ENCODE assay signal across 1 cellular context in genomic region chr3:193885832-193886231, GRCh38.
A peak's percentile ranks its signal among the peaks of the same experiment; 100 is the strongest.
TF ChIP-seq lines count a peak whose summit lies in the region.

No MANE protein-coding gene starts in this region.

TF ChIP-seq in K562, 482 proteins besides CTCF, POLR2A, EP300 and RAD21 (continued from another document):
- TF ChIP-seq SETDB1 (IDR thresholded peaks at IDR 0.05; ENCODE audit: low read length) = no peak
- TF ChIP-seq TAF1 (IDR thresholded peaks at IDR 0.05; ENCODE audit: control insufficient read depth, extremely low read depth, insufficient read depth, low read length, severe bottlenecking) = no peak
- peak; percentile 24; the same call in 1 of the 2 replicates for TF ChIP-seq NFIX (CRISPR knock-in tag; IDR thresholded peaks at IDR 0.05; ENCODE audit: low read depth)
- no peak for TF ChIP-seq RREB1 (CRISPR knock-in tag; IDR thresholded peaks at IDR 0.05)
- no peak for TF ChIP-seq SMC3 (conservative IDR thresholded peaks at IDR 0.05; ENCODE audit: insufficient read depth, low read depth, low read length)
- TF ChIP-seq ZNF780A (CRISPR knock-in tag; IDR thresholded peaks at IDR 0.05) = no peak
- no peak for TF ChIP-seq GTF2F1 (IDR thresholded peaks at IDR 0.05; ENCODE audit: low read depth, low read length)
- peak; percentile 31 for TF ChIP-seq NUFIP1 (IDR thresholded peaks at IDR 0.05; ENCODE audit: partially characterized antibody)
- peak; percentile 63; the same call in 1 of the 2 replicates for TF ChIP-seq C11orf30 (IDR thresholded peaks at IDR 0.05; ENCODE audit: low read depth)
- TF ChIP-seq RBM34 (IDR thresholded peaks at IDR 0.05; ENCODE audit: borderline replicate concordance, insufficient read depth, low read length) = no peak
- peak; percentile 74 to 80 for TF ChIP-seq MNT (conservative IDR thresholded peaks at IDR 0.05)
- TF ChIP-seq CTBP1 (IDR thresholded peaks at IDR 0.05; ENCODE audit: borderline replicate concordance) = 0 out of 2 replicates have a peak, but pooled peaks have one; percentile 10
- no peak for TF ChIP-seq HOMEZ (CRISPR knock-in tag; IDR thresholded peaks at IDR 0.05)
- peak; percentile 99 for TF ChIP-seq NFIC (IDR thresholded peaks at IDR 0.05)
